In genomic region chr1:150067184-150068182, GRCh38 we compare ENCODE assay signal across 1 cellular context.
TF ChIP-seq lines count a peak whose summit lies in the region.

A gene with protein sequence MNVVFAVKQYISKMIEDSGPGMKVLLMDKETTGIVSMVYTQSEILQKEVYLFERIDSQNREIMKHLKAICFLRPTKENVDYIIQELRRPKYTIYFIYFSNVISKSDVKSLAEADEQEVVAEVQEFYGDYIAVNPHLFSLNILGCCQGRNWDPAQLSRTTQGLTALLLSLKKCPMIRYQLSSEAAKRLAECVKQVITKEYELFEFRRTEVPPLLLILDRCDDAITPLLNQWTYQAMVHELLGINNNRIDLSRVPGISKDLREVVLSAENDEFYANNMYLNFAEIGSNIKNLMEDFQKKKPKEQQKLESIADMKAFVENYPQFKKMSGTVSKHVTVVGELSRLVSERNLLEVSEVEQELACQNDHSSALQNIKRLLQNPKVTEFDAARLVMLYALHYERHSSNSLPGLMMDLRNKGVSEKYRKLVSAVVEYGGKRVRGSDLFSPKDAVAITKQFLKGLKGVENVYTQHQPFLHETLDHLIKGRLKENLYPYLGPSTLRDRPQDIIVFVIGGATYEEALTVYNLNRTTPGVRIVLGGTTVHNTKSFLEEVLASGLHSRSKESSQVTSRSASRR (plus strand): TSS chr1:150067776. CDS start chr1:150067858, 82 bp downstream.

TF ChIP-seq in GM12878, 131 proteins besides CTCF, POLR2A, EP300 and RAD21 (continued from another document):
- TF ChIP-seq, protein P1, sequence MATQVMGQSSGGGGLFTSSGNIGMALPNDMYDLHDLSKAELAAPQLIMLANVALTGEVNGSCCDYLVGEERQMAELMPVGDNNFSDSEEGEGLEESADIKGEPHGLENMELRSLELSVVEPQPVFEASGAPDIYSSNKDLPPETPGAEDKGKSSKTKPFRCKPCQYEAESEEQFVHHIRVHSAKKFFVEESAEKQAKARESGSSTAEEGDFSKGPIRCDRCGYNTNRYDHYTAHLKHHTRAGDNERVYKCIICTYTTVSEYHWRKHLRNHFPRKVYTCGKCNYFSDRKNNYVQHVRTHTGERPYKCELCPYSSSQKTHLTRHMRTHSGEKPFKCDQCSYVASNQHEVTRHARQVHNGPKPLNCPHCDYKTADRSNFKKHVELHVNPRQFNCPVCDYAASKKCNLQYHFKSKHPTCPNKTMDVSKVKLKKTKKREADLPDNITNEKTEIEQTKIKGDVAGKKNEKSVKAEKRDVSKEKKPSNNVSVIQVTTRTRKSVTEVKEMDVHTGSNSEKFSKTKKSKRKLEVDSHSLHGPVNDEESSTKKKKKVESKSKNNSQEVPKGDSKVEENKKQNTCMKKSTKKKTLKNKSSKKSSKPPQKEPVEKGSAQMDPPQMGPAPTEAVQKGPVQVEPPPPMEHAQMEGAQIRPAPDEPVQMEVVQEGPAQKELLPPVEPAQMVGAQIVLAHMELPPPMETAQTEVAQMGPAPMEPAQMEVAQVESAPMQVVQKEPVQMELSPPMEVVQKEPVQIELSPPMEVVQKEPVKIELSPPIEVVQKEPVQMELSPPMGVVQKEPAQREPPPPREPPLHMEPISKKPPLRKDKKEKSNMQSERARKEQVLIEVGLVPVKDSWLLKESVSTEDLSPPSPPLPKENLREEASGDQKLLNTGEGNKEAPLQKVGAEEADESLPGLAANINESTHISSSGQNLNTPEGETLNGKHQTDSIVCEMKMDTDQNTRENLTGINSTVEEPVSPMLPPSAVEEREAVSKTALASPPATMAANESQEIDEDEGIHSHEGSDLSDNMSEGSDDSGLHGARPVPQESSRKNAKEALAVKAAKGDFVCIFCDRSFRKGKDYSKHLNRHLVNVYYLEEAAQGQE (IDR thresholded peaks at IDR 0.05; ENCODE audit: low read depth, low read length): 0 out of 2 replicates have a peak, but pooled peaks have one; percentile 24
- TF ChIP-seq, protein P2, sequence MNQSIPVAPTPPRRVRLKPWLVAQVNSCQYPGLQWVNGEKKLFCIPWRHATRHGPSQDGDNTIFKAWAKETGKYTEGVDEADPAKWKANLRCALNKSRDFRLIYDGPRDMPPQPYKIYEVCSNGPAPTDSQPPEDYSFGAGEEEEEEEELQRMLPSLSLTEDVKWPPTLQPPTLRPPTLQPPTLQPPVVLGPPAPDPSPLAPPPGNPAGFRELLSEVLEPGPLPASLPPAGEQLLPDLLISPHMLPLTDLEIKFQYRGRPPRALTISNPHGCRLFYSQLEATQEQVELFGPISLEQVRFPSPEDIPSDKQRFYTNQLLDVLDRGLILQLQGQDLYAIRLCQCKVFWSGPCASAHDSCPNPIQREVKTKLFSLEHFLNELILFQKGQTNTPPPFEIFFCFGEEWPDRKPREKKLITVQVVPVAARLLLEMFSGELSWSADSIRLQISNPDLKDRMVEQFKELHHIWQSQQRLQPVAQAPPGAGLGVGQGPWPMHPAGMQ (IDR thresholded peaks at IDR 0.05; ENCODE audit: borderline replicate concordance): no peak
- TF ChIP-seq SREBF1 (IDR thresholded peaks at IDR 0.05; ENCODE audit: low read length) (peak; percentile 61), HSF1 (IDR thresholded peaks at IDR 0.05; ENCODE audit: low read depth, low read length) (no peak), MEF2B (IDR thresholded peaks at IDR 0.05; ENCODE audit: partially characterized antibody, poor library complexity, severe bottlenecking) (peak; percentile 55), ZNF384 (IDR thresholded peaks at IDR 0.05; ENCODE audit: borderline replicate concordance, low read depth, low read length) (no peak)
